Comparison of ENCODE assay signal across 15 cellular contexts in the genomic region with DNA sequence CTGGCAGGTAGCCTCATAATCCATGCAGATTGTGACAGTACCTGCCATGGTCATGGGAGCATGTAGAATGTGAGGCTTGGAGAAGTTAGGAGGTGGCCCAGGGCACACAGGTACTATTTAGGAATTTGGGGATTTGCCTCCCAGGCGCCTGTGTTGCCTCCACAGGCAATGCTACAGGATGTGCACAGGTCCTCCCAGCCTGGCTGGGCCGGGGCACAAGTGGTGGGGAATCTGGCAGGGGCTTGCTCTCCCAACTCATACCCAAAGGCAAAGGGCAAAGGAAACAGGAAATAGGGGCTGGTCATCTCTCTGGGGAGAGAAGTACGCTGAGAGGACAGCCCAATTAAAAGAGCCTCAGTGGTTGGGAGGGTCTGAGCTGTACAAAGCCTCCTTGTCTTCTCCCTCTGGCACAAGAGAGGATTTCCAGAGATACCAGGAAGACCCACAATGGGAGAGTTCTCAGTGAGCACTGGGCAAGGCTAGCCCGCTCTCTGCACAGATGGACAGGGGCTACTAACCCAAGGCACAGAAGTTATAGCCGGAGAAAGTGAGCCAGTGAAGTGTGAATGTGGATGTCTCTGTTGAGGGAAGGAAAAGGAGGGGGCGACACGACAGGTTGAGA. TPM values are rescaled to one million over a fixed set of nuclear protein-coding genes. Genes with fewer than 3 reads are reported as not detected.
DNase-seq lines count a peak whose midpoint lies in the region.
"Not testable (repeated sequence)": the region's sequence is repeated elsewhere in the genome, so short reads cannot be mapped to it uniquely, and the experiment has no call there.
"Had no signal": no experiment of that assay in that cellular context is flagged by ENCODE, and none has a peak within 500 bp of the region (broad histone marks: within the 10 kb centered on the region; RNA-seq: fewer than 3 reads in every experiment).

No MANE protein-coding gene starts in this region.

- DNase-seq in COLO829 (ENCODE audit: low spot score) (peak; percentile 31), foreskin melanocyte (peak; percentile 20), islet precursor cell (peak; percentile 62), middle frontal gyrus (ENCODE audit: extremely low spot score, low spot score) (peak; percentile 24), pons (ENCODE audit: low spot score) (peak; percentile 84), substantia nigra (lab: John Stamatoyannopoulos, UW) (peak in 6 of 49 donors; percentile 15 to 56 (median 38))
- peak; percentile 47 for DNase-seq in activated CD4-positive, alpha-beta T cell treated with anti-CD3 and anti-CD28 coated beads, Interleukin-2, amount 10 ng/mL, durations not matched to agents 24 days and 14 days

- H3K4me3 Mint-ChIP-seq in activated CD4-positive, alpha-beta T cell treated with anti-CD3 and anti-CD28 coated beads, Interleukin-2, amount 10 ng/mL, durations not matched to agents 24 days and 14 days, result not testable (repeated sequence)

- H3K4me1 Mint-ChIP-seq in activated CD4-positive, alpha-beta T cell treated with anti-CD3 and anti-CD28 coated beads, Interleukin-2, amount 10 ng/mL, durations not matched to agents 24 days and 14 days, result not testable (repeated sequence)

- peak overlapping the region; percentile 69 for H3K27ac ChIP-seq in substantia nigra (ENCODE audit: low read depth, low read length, poor library complexity, severe bottlenecking)

- not testable (repeated sequence) for H3K36me3 Mint-ChIP-seq in activated CD4-positive, alpha-beta T cell treated with anti-CD3 and anti-CD28 coated beads, Interleukin-2, amount 10 ng/mL, durations not matched to agents 24 days and 14 days (ENCODE audit: low read depth)

- H3K27me3 Mint-ChIP-seq in activated CD4-positive, alpha-beta T cell treated with anti-CD3 and anti-CD28 coated beads, Interleukin-2, amount 10 ng/mL, durations not matched to agents 24 days and 14 days, result peaks cover 17% of the 10 kb centered on the region

- intact Hi-C loops in activated CD4-positive, alpha-beta T cell treated with anti-CD3 and anti-CD28 coated beads, Interleukin-2, amount 10 ng/mL, durations not matched to agents 24 days and 14 days (cut with micrococcal nuclease), result not testable (repeated sequence)

- not testable (repeated sequence) for H3K9me3 Mint-ChIP-seq in activated CD4-positive, alpha-beta T cell treated with anti-CD3 and anti-CD28 coated beads, Interleukin-2, amount 10 ng/mL, durations not matched to agents 24 days and 14 days

- not testable (repeated sequence) for H3K27ac Mint-ChIP-seq in activated CD4-positive, alpha-beta T cell treated with anti-CD3 and anti-CD28 coated beads, Interleukin-2, amount 10 ng/mL, durations not matched to agents 24 days and 14 days

RNA-seq across cellular contexts. Expression of a gene that starts 40.5 kb away (rescaled TPM):
- total RNA-seq in activated CD4-positive, alpha-beta T cell treated with anti-CD3 and anti-CD28 coated beads, Interleukin-2, amount 10 ng/mL, durations not matched to agents 24 days and 14 days, result not detected in 2 replicates
- total RNA-seq: A172; A673; B cell; Calu3; CD4-positive, alpha-beta T cell; Daoy; G401; HFFc6 had no signal
